In genomic region chr2:154518872-154519271, GRCh38 we compare ENCODE assay signal across 29 cellular contexts.
"Had no signal": no experiment of that assay in that cellular context is flagged by ENCODE, and none has a peak within 500 bp of the region (broad histone marks: within the 10 kb centered on the region; RNA-seq: fewer than 3 reads in every experiment).

No MANE protein-coding gene starts in this region.

- H3K4me3 ChIP-seq: colonic mucosa, coronary artery, dorsolateral prefrontal cortex, esophagus muscularis mucosa, esophagus squamous epithelium, gastrocnemius medialis, gastroesophageal sphincter, heart left ventricle, heart right ventricle had no signal

- H3K27ac Mint-ChIP-seq: dendritic cell treated with granulocyte-macrophage colony-stimulating factor and Interleukin-4, amounts not matched to agents 40 ng/mL and 50 ng/mL, for 4 days; effector memory CD8-positive, alpha-beta T cell; endodermal cell had no signal

- H3K27ac ChIP-seq: colonic mucosa, coronary artery, dorsolateral prefrontal cortex, epithelial cell of prostate, esophagus muscularis mucosa, esophagus squamous epithelium, foreskin keratinocyte, gastrocnemius medialis, gastroesophageal sphincter, heart left ventricle, heart right ventricle had no signal

- H3K36me3 ChIP-seq: colonic mucosa, esophagus muscularis mucosa, esophagus squamous epithelium, gastrocnemius medialis, gastroesophageal sphincter, heart left ventricle, heart right ventricle had no signal

- DNase-seq: colonic mucosa; cortex of kidney; dermis blood vessel endothelial cell; dorsolateral prefrontal cortex; effector CD4-positive, alpha-beta T cell; effector CD8-positive, alpha-beta T cell; effector memory CD4-positive, alpha-beta T cell; effector memory CD8-positive, alpha-beta T cell; endodermal cell; erythroblast; esophagus squamous epithelium; foreskin fibroblast; foreskin keratinocyte; foreskin melanocyte; gastrocnemius medialis; glutamatergic neuron; head of caudate nucleus; heart left ventricle; heart right ventricle had no signal

- H3K27me3 ChIP-seq: colonic mucosa, dorsolateral prefrontal cortex, esophagus muscularis mucosa, esophagus squamous epithelium, foreskin keratinocyte, gastrocnemius medialis, gastroesophageal sphincter, heart left ventricle, heart right ventricle had no signal

- H3K4me3 Mint-ChIP-seq: dendritic cell treated with granulocyte-macrophage colony-stimulating factor and Interleukin-4, amounts not matched to agents 40 ng/mL and 50 ng/mL, for 4 days; effector memory CD8-positive, alpha-beta T cell; endodermal cell had no signal

- H3K9me3 ChIP-seq: colonic mucosa, esophagus muscularis mucosa, esophagus squamous epithelium, gastrocnemius medialis, gastroesophageal sphincter, heart left ventricle, heart right ventricle had no signal

- H3K4me1 ChIP-seq: colonic mucosa, esophagus muscularis mucosa, esophagus squamous epithelium, foreskin keratinocyte, gastrocnemius medialis, gastroesophageal sphincter, heart left ventricle, heart right ventricle had no signal

- H3K27me3 Mint-ChIP-seq: dendritic cell treated with granulocyte-macrophage colony-stimulating factor and Interleukin-4, amounts not matched to agents 40 ng/mL and 50 ng/mL, for 4 days; effector memory CD8-positive, alpha-beta T cell had no signal

- ATAC-seq: effector memory CD8-positive, alpha-beta T cell; esophagus mucosa; foreskin keratinocyte; gastrocnemius medialis; gastroesophageal sphincter; heart left ventricle; heart right ventricle had no signal

- H3K9me3 Mint-ChIP-seq: endodermal cell had no signal

- FAIRE-seq: colon, endometrium, endothelial cell of umbilical vein, frontal cortex had no signal
